8 cellular contexts compared by ENCODE assay signal in the genomic region with DNA sequence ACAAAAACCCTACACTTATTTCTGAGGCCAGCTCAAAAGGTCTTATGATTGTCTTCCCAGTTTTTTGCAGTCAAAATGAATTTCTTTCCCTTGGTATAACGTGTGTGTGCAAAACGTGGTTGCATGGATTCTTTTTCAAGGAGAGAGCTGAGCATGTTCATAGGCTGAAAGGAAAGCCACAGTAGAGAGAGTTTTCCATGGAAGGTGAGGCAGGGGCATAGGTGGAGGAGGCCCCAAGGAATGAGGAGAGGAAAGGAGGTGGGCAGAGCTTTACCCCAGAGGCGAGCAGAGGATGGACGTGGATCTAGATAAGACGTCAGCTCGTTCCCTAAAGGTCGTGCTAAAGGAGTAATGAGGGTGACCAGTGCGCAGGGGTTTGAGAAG. TPM values are rescaled to one million over a fixed set of nuclear protein-coding genes. Genes with fewer than 3 reads are reported as not detected.
DNase-seq lines count a peak whose midpoint lies in the region; ATAC-seq and TF ChIP-seq lines count a peak whose summit lies in the region.

No MANE protein-coding gene starts in this region.

- peaks cover 9% of the 10 kb centered on the region for H3K79me1 ChIP-seq in H9 (ENCODE audit: insufficient read depth, low read depth, low read length, poor library complexity, severe bottlenecking)

- intact Hi-C loops in right lobe of liver (cut with DNase I) (no loop called here), uterus (cut with DNase I; ENCODE audit: low total_unique reads) (no loop called here)

- H3K27me3 ChIP-seq in H9 (ENCODE audit: insufficient read depth, low read length) (no peaks in the 10 kb centered on the region), right lobe of liver (no peaks in the 10 kb centered on the region), uterus (no peaks in the 10 kb centered on the region)

- H3K27ac Mint-ChIP-seq in H9 = peak overlapping the region; percentile 92 to 100 (median 98)
- peak overlapping the region; percentile 98 for H3K27ac Mint-ChIP-seq in activated naive CD8-positive, alpha-beta T cell treated with anti-CD3 and anti-CD28 coated beads, Interleukin-2, amount 10 ng/mL, durations not matched to agents 7 days and 5 days

- H2BK15ac ChIP-seq in H9 (ENCODE audit: low read depth, low read length) = no peak overlapping the region

- TF ChIP-seq POLR2A in right lobe of liver (IDR thresholded peaks at IDR 0.05) = no peak
- TF ChIP-seq POLR2A in uterus (IDR thresholded peaks at IDR 0.05) = no peak

- peak overlapping the region; percentile 83 to 91 (median 86) for H3K4me3 ChIP-seq in right lobe of liver
- peak overlapping the region; percentile 78 to 95 for H3K4me3 ChIP-seq in uterus

- H3K4me1 ChIP-seq in H9 (ENCODE audit: insufficient read depth, low read length) (0 out of 2 replicates have a peak, but pooled peaks cover 4% of the 10 kb centered on the region), right lobe of liver (peaks cover 0 to 36% (median 10%) of the 10 kb centered on the region in 4 donors), uterus (peaks cover 7 to 12% of the 10 kb centered on the region in 2 donors)

- H4K8ac ChIP-seq in H9 (replicated peaks; ENCODE audit: insufficient read length, low read depth, low read length) = no peak overlapping the region

- H3K9me3 ChIP-seq in H9 (ENCODE audit: control insufficient read depth, low read depth, low read length) = no peaks in the 10 kb centered on the region
- H3K9me3 ChIP-seq in right lobe of liver = no peaks in the 10 kb centered on the region
- H3K9me3 ChIP-seq in uterus = no peaks in the 10 kb centered on the region

- H3T11ph ChIP-seq in H9 (ENCODE audit: low read length) = no peak overlapping the region

- peaks cover 46 to 59% of the 10 kb centered on the region in 2 experiments for H3K4me1 Mint-ChIP-seq in H9
- H3K4me1 Mint-ChIP-seq in activated naive CD8-positive, alpha-beta T cell treated with anti-CD3 and anti-CD28 coated beads, Interleukin-2, amount 10 ng/mL, durations not matched to agents 7 days and 5 days = peaks cover 39% of the 10 kb centered on the region

- POLR2A ChIA-PET in activated naive CD8-positive, alpha-beta T cell treated with anti-CD3 and anti-CD28 coated beads, Interleukin-2, amount 10 ng/mL, durations not matched to agents 7 days and 5 days (lab: Charles Lee) = interaction anchor here (0.6 to 4.8 kb wide), 13 partner anchors 9 to 882 kb away, joined by 3 to 69 read pairs (median 4); partner anchors contain the start of genes TRPV2 and UBB

- no peak for ATAC-seq in activated naive CD8-positive, alpha-beta T cell treated with anti-CD3 and anti-CD28 coated beads, Interleukin-2, amount 10 ng/mL, durations not matched to agents 7 days and 5 days (ENCODE audit: low read depth)
- ATAC-seq in right lobe of liver (no peak), HG03439 (IDR thresholded peaks at IDR 0.05; ENCODE audit: unreplicated experiment) (no peak)

- H3K9ac ChIP-seq in H9 (ENCODE audit: extremely low read depth, insufficient read length, low read length) = peak overlapping the region; percentile 67

- H3K36me3 ChIP-seq in right lobe of liver (peaks cover 0 to 30% (median 10%) of the 10 kb centered on the region in 4 donors), uterus (no peaks in the 10 kb centered on the region)

- in situ Hi-C loops in GM13977 (cut with MboI; ENCODE audit: low pct_unique_long_range_greater_than_20kb, low sequenced_read_pairs, unreplicated experiment) = no loop called here

- H3K9me3 Mint-ChIP-seq in H9 = peaks cover 0 to 2% of the 10 kb centered on the region in 2 experiments; a peak in 1 of 5 replicates
- no peaks in the 10 kb centered on the region for H3K9me3 Mint-ChIP-seq in activated naive CD8-positive, alpha-beta T cell treated with anti-CD3 and anti-CD28 coated beads, Interleukin-2, amount 10 ng/mL, durations not matched to agents 7 days and 5 days

- H2AFZ ChIP-seq in H9 (ENCODE audit: low read length) = no peak overlapping the region

- H3K14ac ChIP-seq in H9 (ENCODE audit: insufficient read depth, low read length) = peak overlapping the region; percentile 24

- H3K23me2 ChIP-seq in H9 (ENCODE audit: insufficient read length, low read depth, low read length, poor library complexity, severe bottlenecking) = peaks cover 9% of the 10 kb centered on the region

- peak overlapping the region; percentile 99 for H3K4me3 Mint-ChIP-seq in H9
- peak overlapping the region; percentile 99 for H3K4me3 Mint-ChIP-seq in activated naive CD8-positive, alpha-beta T cell treated with anti-CD3 and anti-CD28 coated beads, Interleukin-2, amount 10 ng/mL, durations not matched to agents 7 days and 5 days

- H3K27me3 Mint-ChIP-seq in H9 (ENCODE audit: low read depth) = peaks cover 2% of the 10 kb centered on the region
- H3K27me3 Mint-ChIP-seq in activated naive CD8-positive, alpha-beta T cell treated with anti-CD3 and anti-CD28 coated beads, Interleukin-2, amount 10 ng/mL, durations not matched to agents 7 days and 5 days = no peaks in the 10 kb centered on the region

- peak overlapping the region; percentile 1 for H2BK5ac ChIP-seq in H9 (ENCODE audit: insufficient read length, low read length)

- no peak overlapping the region for H2BK20ac ChIP-seq in H9 (ENCODE audit: low read depth, low read length, poor library complexity, severe bottlenecking)

- peak overlapping the region; percentile 65 for H3K18ac ChIP-seq in H9 (ENCODE audit: insufficient read length, low read depth, low read length)

- peaks cover 38 to 45% (median 44%) of the 10 kb centered on the region in 3 experiments for H3K36me3 Mint-ChIP-seq in H9 (ENCODE audit: insufficient read depth in 1 of 3, low read depth in 3 of 3)
- peaks cover 30% of the 10 kb centered on the region for H3K36me3 Mint-ChIP-seq in activated naive CD8-positive, alpha-beta T cell treated with anti-CD3 and anti-CD28 coated beads, Interleukin-2, amount 10 ng/mL, durations not matched to agents 7 days and 5 days

- H2BK120ac ChIP-seq in H9 (ENCODE audit: low read depth, low read length, poor library complexity, severe bottlenecking) = no peak overlapping the region

- H2BK12ac ChIP-seq in H9 (ENCODE audit: insufficient read length, low read depth, low read length) = peak overlapping the region; percentile 66

- no peak overlapping the region for H3K56ac ChIP-seq in H9 (ENCODE audit: insufficient read length, low read depth, low read length)

- H4K5ac ChIP-seq in H9 (ENCODE audit: insufficient read length, low read depth, low read length) = peak overlapping the region; percentile 89

- H3K4ac ChIP-seq in H9 (ENCODE audit: low read depth, low read length) = no peak overlapping the region

- no peak overlapping the region for H2AK5ac ChIP-seq in H9 (ENCODE audit: insufficient read length, low read length)

- peaks cover 5% of the 10 kb centered on the region; the same call in 1 of the 2 replicates for H3K79me2 ChIP-seq in H9 (ENCODE audit: insufficient read depth, low read length)

- peak overlapping the region; percentile 70 for H3K4me2 ChIP-seq in H9 (ENCODE audit: insufficient read depth, insufficient read length, low read length)

- TF ChIP-seq CTCF in 22Rv1 (IDR thresholded peaks at IDR 0.05) (no peak), H9 (conservative IDR thresholded peaks at IDR 0.05) (no peak), right lobe of liver (IDR thresholded peaks at IDR 0.05) (no peak), uterus (IDR thresholded peaks at IDR 0.05) (no peak), GM13977 (IDR thresholded peaks at IDR 0.05; ENCODE audit: extremely low read depth, insufficient read depth, missing control alignments) (no peak)

- H4K20me1 ChIP-seq in H9 (ENCODE audit: control insufficient read depth, insufficient read depth, insufficient read length) = no peaks in the 10 kb centered on the region

- H4K91ac ChIP-seq in H9 (ENCODE audit: insufficient read length, low read depth, low read length) = no peak overlapping the region

- H3K27ac ChIP-seq in 22Rv1 (peak overlapping the region; percentile 91), H9 (ENCODE audit: insufficient read length, low read depth, low read length) (peak overlapping the region; percentile 53), right lobe of liver (peak overlapping the region; percentile 65 to 91 (median 68)), uterus (peak overlapping the region; percentile 76 to 82)

- no peak overlapping the region for H3K23ac ChIP-seq in H9 (ENCODE audit: insufficient read length, low read depth, low read length)

- no CpG with 5 or more reads among the region's 8 CpGs for WGBS in H9 (ENCODE audit: extremely low coverage, insufficient read length, low lambda C conversion rate)
- WGBS in right lobe of liver (ENCODE audit: insufficient coverage, low coverage, low lambda C conversion rate, missing lambda C conversion rate) = 19% methylated on average over 8 of the region's 8 CpGs

- DNase-seq in H9 = no peak
- no peak for DNase-seq in activated naive CD8-positive, alpha-beta T cell treated with anti-CD3 and anti-CD28 coated beads, Interleukin-2, amount 10 ng/mL, durations not matched to agents 7 days and 5 days
- DNase-seq in right lobe of liver = no peak
- no peak for DNase-seq in uterus
- DNase-seq in NCI-H748 treated with DMSO at 0.1 percent for 48 hours (lab: John Stamatoyannopoulos, UW) = no peak
- DNase-seq in GM13977 (ENCODE audit: low spot score) = no peak

RNA-seq across cellular contexts. Expression of gene TRPV2, which starts 22.8 kb away (rescaled TPM):
- total RNA-seq in H9 (2021) (1.0 and 1.1 TPM in 2 replicates), right lobe of liver (1 to 10 TPM; 3.3 to 8.2 (median 4.8) TPM), uterus (10 to 100 TPM in 2 of 4 donors, 1 to 10 TPM in 2; 6.2 to 26.2 (median 12.9) TPM)
- total RNA-seq in activated naive CD8-positive, alpha-beta T cell treated with anti-CD3 and anti-CD28 coated beads, Interleukin-2, amount 10 ng/mL, durations not matched to agents 7 days and 5 days = 100 to 1,000 TPM in 1 of 2 experiments, 10 to 100 TPM in 1; 97.0 to 107 TPM

RNA-seq across cellular contexts. Expression of gene LRRC75A, which starts 53.8 kb away (rescaled TPM):
- total RNA-seq in H9 (2021) (9.4 and 10.1 TPM in 2 replicates), right lobe of liver (under 1 TPM; 0.12 to 0.62 (median 0.22) TPM), uterus (1 to 10 TPM in 3 of 4 donors, under 1 TPM in 1; 0.26 to 6.0 (median 3.7) TPM)
- total RNA-seq in activated naive CD8-positive, alpha-beta T cell treated with anti-CD3 and anti-CD28 coated beads, Interleukin-2, amount 10 ng/mL, durations not matched to agents 7 days and 5 days = 1 to 10 TPM; 5.5 to 6.2 TPM

RNA-seq across cellular contexts. Expression of gene UBB, which starts 57.3 kb away (rescaled TPM):
- total RNA-seq in H9 (2021) = 1,609 and 1,663 TPM in 2 replicates
- 1,000 to 10,000 TPM; 1,069 to 1,087 TPM for total RNA-seq in activated naive CD8-positive, alpha-beta T cell treated with anti-CD3 and anti-CD28 coated beads, Interleukin-2, amount 10 ng/mL, durations not matched to agents 7 days and 5 days
- total RNA-seq in right lobe of liver = 1,000 to 10,000 TPM; 1,045 to 2,319 (median 1,420) TPM
- total RNA-seq in uterus = 1,000 to 10,000 TPM in 1 of 4 donors, 100 to 1,000 TPM in 3; 535 to 1,039 (median 667) TPM
